In the genomic region with DNA sequence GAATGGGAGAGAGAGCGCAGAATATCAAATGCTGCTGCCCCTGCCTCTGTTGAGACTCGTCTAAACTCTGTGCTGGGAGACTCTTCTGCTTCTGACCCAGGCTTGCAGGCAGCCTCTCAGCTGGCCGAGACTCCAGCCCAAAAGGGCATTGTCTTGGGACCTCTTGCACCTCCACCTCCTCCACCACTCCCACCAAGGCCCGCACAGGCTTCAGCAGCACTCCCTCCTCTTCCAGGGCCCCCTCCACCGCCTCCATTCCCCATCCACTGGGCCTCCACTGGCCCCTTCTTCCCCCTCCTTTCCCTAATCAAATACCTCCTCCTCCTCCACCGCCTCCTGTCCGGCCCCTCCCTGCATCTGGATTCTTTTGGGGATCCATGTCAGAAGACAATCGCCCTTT, we compare ENCODE assay signal across 1 cellular context.
TF ChIP-seq lines count a peak whose summit lies in the region.

No MANE protein-coding gene starts in this region.

TF ChIP-seq in H1, 55 proteins besides CTCF, POLR2A, EP300 and RAD21:
- no peak for TF ChIP-seq SIRT6 (IDR thresholded peaks at IDR 0.05; ENCODE audit: low read length)
- no peak for TF ChIP-seq CBX8 (IDR thresholded peaks at IDR 0.05; ENCODE audit: borderline replicate concordance, low read depth, low read length)
- TF ChIP-seq BACH1 (IDR thresholded peaks at IDR 0.05; ENCODE audit: low read length), result no peak
- TF ChIP-seq, protein P1, sequence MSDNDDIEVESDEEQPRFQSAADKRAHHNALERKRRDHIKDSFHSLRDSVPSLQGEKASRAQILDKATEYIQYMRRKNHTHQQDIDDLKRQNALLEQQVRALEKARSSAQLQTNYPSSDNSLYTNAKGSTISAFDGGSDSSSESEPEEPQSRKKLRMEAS (IDR thresholded peaks at IDR 0.05), result no peak
- no peak for TF ChIP-seq CEBPB (IDR thresholded peaks at IDR 0.05; ENCODE audit: low read depth, low read length)
- TF ChIP-seq ZNF274 (IDR thresholded peaks at IDR 0.05; ENCODE audit: borderline replicate concordance, extremely low read depth, low read length), result no peak
- TF ChIP-seq TAF7 (optimal IDR thresholded peaks at IDR 0.05; ENCODE audit: borderline replicate concordance, low read depth, low read length), result no peak
- TF ChIP-seq YY1 (IDR thresholded peaks at IDR 0.05; ENCODE audit: low read depth, low read length), result no peak
- TF ChIP-seq NANOG (IDR thresholded peaks at IDR 0.05; ENCODE audit: insufficient read depth, low read depth, low read length, poor library complexity, severe bottlenecking), result no peak
- no peak for TF ChIP-seq POU5F1 (IDR thresholded peaks at IDR 0.05; ENCODE audit: low read depth, low read length)
- TF ChIP-seq, protein P2, sequence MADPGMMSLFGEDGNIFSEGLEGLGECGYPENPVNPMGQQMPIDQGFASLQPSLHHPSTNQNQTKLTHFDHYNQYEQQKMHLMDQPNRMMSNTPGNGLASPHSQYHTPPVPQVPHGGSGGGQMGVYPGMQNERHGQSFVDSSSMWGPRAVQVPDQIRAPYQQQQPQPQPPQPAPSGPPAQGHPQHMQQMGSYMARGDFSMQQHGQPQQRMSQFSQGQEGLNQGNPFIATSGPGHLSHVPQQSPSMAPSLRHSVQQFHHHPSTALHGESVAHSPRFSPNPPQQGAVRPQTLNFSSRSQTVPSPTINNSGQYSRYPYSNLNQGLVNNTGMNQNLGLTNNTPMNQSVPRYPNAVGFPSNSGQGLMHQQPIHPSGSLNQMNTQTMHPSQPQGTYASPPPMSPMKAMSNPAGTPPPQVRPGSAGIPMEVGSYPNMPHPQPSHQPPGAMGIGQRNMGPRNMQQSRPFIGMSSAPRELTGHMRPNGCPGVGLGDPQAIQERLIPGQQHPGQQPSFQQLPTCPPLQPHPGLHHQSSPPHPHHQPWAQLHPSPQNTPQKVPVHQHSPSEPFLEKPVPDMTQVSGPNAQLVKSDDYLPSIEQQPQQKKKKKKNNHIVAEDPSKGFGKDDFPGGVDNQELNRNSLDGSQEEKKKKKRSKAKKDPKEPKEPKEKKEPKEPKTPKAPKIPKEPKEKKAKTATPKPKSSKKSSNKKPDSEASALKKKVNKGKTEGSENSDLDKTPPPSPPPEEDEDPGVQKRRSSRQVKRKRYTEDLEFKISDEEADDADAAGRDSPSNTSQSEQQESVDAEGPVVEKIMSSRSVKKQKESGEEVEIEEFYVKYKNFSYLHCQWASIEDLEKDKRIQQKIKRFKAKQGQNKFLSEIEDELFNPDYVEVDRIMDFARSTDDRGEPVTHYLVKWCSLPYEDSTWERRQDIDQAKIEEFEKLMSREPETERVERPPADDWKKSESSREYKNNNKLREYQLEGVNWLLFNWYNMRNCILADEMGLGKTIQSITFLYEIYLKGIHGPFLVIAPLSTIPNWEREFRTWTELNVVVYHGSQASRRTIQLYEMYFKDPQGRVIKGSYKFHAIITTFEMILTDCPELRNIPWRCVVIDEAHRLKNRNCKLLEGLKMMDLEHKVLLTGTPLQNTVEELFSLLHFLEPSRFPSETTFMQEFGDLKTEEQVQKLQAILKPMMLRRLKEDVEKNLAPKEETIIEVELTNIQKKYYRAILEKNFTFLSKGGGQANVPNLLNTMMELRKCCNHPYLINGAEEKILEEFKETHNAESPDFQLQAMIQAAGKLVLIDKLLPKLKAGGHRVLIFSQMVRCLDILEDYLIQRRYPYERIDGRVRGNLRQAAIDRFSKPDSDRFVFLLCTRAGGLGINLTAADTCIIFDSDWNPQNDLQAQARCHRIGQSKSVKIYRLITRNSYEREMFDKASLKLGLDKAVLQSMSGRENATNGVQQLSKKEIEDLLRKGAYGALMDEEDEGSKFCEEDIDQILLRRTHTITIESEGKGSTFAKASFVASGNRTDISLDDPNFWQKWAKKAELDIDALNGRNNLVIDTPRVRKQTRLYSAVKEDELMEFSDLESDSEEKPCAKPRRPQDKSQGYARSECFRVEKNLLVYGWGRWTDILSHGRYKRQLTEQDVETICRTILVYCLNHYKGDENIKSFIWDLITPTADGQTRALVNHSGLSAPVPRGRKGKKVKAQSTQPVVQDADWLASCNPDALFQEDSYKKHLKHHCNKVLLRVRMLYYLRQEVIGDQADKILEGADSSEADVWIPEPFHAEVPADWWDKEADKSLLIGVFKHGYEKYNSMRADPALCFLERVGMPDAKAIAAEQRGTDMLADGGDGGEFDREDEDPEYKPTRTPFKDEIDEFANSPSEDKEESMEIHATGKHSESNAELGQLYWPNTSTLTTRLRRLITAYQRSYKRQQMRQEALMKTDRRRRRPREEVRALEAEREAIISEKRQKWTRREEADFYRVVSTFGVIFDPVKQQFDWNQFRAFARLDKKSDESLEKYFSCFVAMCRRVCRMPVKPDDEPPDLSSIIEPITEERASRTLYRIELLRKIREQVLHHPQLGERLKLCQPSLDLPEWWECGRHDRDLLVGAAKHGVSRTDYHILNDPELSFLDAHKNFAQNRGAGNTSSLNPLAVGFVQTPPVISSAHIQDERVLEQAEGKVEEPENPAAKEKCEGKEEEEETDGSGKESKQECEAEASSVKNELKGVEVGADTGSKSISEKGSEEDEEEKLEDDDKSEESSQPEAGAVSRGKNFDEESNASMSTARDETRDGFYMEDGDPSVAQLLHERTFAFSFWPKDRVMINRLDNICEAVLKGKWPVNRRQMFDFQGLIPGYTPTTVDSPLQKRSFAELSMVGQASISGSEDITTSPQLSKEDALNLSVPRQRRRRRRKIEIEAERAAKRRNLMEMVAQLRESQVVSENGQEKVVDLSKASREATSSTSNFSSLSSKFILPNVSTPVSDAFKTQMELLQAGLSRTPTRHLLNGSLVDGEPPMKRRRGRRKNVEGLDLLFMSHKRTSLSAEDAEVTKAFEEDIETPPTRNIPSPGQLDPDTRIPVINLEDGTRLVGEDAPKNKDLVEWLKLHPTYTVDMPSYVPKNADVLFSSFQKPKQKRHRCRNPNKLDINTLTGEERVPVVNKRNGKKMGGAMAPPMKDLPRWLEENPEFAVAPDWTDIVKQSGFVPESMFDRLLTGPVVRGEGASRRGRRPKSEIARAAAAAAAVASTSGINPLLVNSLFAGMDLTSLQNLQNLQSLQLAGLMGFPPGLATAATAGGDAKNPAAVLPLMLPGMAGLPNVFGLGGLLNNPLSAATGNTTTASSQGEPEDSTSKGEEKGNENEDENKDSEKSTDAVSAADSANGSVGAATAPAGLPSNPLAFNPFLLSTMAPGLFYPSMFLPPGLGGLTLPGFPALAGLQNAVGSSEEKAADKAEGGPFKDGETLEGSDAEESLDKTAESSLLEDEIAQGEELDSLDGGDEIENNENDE (IDR thresholded peaks at IDR 0.05; ENCODE audit: insufficient replicate concordance, low read length), result no peak
- no peak for TF ChIP-seq SP1 (IDR thresholded peaks at IDR 0.05; ENCODE audit: low read depth, low read length)
- no peak for TF ChIP-seq GTF2F1 (IDR thresholded peaks at IDR 0.05; ENCODE audit: borderline replicate concordance, low read depth, low read length)
- no peak for TF ChIP-seq CREB1 (IDR thresholded peaks at IDR 0.05)
- no peak for TF ChIP-seq POLR2AphosphoS5 (IDR thresholded peaks at IDR 0.05; ENCODE audit: low read depth, low read length)
- TF ChIP-seq, protein P3, sequence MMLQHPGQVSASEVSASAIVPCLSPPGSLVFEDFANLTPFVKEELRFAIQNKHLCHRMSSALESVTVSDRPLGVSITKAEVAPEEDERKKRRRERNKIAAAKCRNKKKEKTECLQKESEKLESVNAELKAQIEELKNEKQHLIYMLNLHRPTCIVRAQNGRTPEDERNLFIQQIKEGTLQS (IDR thresholded peaks at IDR 0.05; ENCODE audit: insufficient read depth, low read depth, low read length), result no peak
- TF ChIP-seq RNF2 (IDR thresholded peaks at IDR 0.05; ENCODE audit: borderline replicate concordance, low read depth, low read length, missing control alignments, poor library complexity, severe bottlenecking), result no peak
- no peak for TF ChIP-seq SUZ12 (IDR thresholded peaks at IDR 0.05; ENCODE audit: low read length)
- TF ChIP-seq CHD1 (IDR thresholded peaks at IDR 0.05; ENCODE audit: low read depth, low read length), result no peak
- TF ChIP-seq SP4 (IDR thresholded peaks at IDR 0.05; ENCODE audit: low read length), result no peak
